32 cellular contexts compared by ENCODE assay signal in genomic region chr3:28646435-28646834, GRCh38.
"Had no signal": no experiment of that assay in that cellular context is flagged by ENCODE, and none has a peak within 500 bp of the region (broad histone marks: within the 10 kb centered on the region; RNA-seq: fewer than 3 reads in every experiment).

No MANE protein-coding gene starts in this region.

- H3K4me2 ChIP-seq: neural progenitor cell had no signal

- H3K9me3 ChIP-seq: ascending aorta, right atrium auricular region, testis, transverse colon had no signal

- H3K9me3 Mint-ChIP-seq: activated CD4-positive, alpha-beta memory T cell treated with anti-CD3 and anti-CD28 coated beads, Interleukin-2, amount 10 ng/mL, durations not matched to agents 7 days and 5 days; activated CD4-positive, alpha-beta T cell treated with anti-CD3 and anti-CD28 coated beads, Interleukin-2, amount 10 ng/mL, durations not matched to agents 7 days and 5 days; activated naive CD4-positive, alpha-beta T cell treated with anti-CD3 and anti-CD28 coated beads, Interleukin-2, amount 10 ng/mL, durations not matched to agents 7 days and 5 days; activated naive CD8-positive, alpha-beta T cell treated with anti-CD3 and anti-CD28 coated beads, Interleukin-2, amount 10 ng/mL, durations not matched to agents 7 days and 5 days; activated T-cell treated with anti-CD3 and anti-CD28 coated beads, Interleukin-2, amount 50 U/mL, for 24 hours; brain; effector memory CD8-positive, alpha-beta T cell; memory B cell; neural progenitor cell had no signal

- H3K4me3 ChIP-seq: ascending aorta, cardiac muscle cell, coronary artery, neural progenitor cell, right atrium auricular region, testis, transverse colon had no signal

- H3K9ac ChIP-seq: neural progenitor cell had no signal

- H3K4me1 Mint-ChIP-seq: activated CD4-positive, alpha-beta memory T cell treated with anti-CD3 and anti-CD28 coated beads, Interleukin-2, amount 10 ng/mL, durations not matched to agents 7 days and 5 days; activated CD4-positive, alpha-beta T cell treated with anti-CD3 and anti-CD28 coated beads, Interleukin-2, amount 10 ng/mL, durations not matched to agents 7 days and 5 days; activated naive CD4-positive, alpha-beta T cell treated with anti-CD3 and anti-CD28 coated beads, Interleukin-2, amount 10 ng/mL, durations not matched to agents 7 days and 5 days; activated naive CD8-positive, alpha-beta T cell treated with anti-CD3 and anti-CD28 coated beads, Interleukin-2, amount 10 ng/mL, durations not matched to agents 7 days and 5 days; immature natural killer cell; memory B cell; natural killer cell; neural progenitor cell had no signal

- H3K27ac ChIP-seq: ascending aorta, cardiac muscle cell, coronary artery, neural progenitor cell, right atrium auricular region, testis, transverse colon, WERI-Rb-1 had no signal

- H3K27ac Mint-ChIP-seq: activated CD4-positive, alpha-beta memory T cell treated with anti-CD3 and anti-CD28 coated beads, Interleukin-2, amount 10 ng/mL, durations not matched to agents 7 days and 5 days; activated CD4-positive, alpha-beta T cell treated with anti-CD3 and anti-CD28 coated beads, Interleukin-2, amount 10 ng/mL, durations not matched to agents 7 days and 5 days; activated naive CD4-positive, alpha-beta T cell treated with anti-CD3 and anti-CD28 coated beads, Interleukin-2, amount 10 ng/mL, durations not matched to agents 7 days and 5 days; activated naive CD8-positive, alpha-beta T cell treated with anti-CD3 and anti-CD28 coated beads, Interleukin-2, amount 10 ng/mL, durations not matched to agents 7 days and 5 days; activated T-cell treated with anti-CD3 and anti-CD28 coated beads, Interleukin-2, amount 50 U/mL, for 24 hours; brain; effector memory CD8-positive, alpha-beta T cell; immature natural killer cell; memory B cell; natural killer cell; neural progenitor cell had no signal

- DNase-seq: activated CD4-positive, alpha-beta memory T cell treated with anti-CD3 and anti-CD28 coated beads, Interleukin-2, amount 10 ng/mL, durations not matched to agents 7 days and 5 days; activated CD4-positive, alpha-beta T cell treated with anti-CD3 and anti-CD28 coated beads, Interleukin-2, amount 10 ng/mL, durations not matched to agents 7 days and 5 days; activated CD4-positive, CD25-positive, alpha-beta regulatory T cell treated with anti-CD3 and anti-CD28 coated beads, Interleukin-2, amount 50 U/mL, for 72 hours; activated CD8-positive, alpha-beta memory T cell treated with anti-CD3 and anti-CD28 coated beads, Interleukin-2, amount 50 U/mL, for 48 hours; activated gamma-delta T cell; activated naive CD4-positive, alpha-beta T cell treated with anti-CD3 and anti-CD28 coated beads, Interleukin-2, amount 10 ng/mL, durations not matched to agents 7 days and 5 days; activated naive CD8-positive, alpha-beta T cell treated with anti-CD3 and anti-CD28 coated beads, Interleukin-2, amount 10 ng/mL, durations not matched to agents 7 days and 5 days; activated T-cell treated with anti-CD3 and anti-CD28 coated beads, Interleukin-2, amount 50 U/mL, for 24 hours; cerebellar nuclear complex; effector memory CD8-positive, alpha-beta T cell; foreskin fibroblast; head of caudate nucleus; hypothalamus; immature natural killer cell; kidney; natural killer cell; occipital lobe; stimulated activated CD4-positive, alpha-beta T cell treated with anti-CD3 and anti-CD28 coated beads, Interleukin-12 subunit alpha, Interleukin-12 subunit beta, amount 100 ng/mL, for 4 hours; stimulated activated CD4-positive, alpha-beta T cell treated with anti-CD3 and anti-CD28 coated beads, Interleukin-4, amount 100 ng/mL, for 1 hour; stimulated activated naive CD8-positive, alpha-beta T cell treated with anti-CD3 and anti-CD28 coated beads, Interleukin-15, Interleukin-2, amounts not matched to agents 100 U/mL and 50 U/mL, for 24 hours; T-helper 2 cell; testis; transverse colon; WERI-Rb-1 had no signal

- H3K4me3 Mint-ChIP-seq: activated CD4-positive, alpha-beta memory T cell treated with anti-CD3 and anti-CD28 coated beads, Interleukin-2, amount 10 ng/mL, durations not matched to agents 7 days and 5 days; activated CD4-positive, alpha-beta T cell treated with anti-CD3 and anti-CD28 coated beads, Interleukin-2, amount 10 ng/mL, durations not matched to agents 7 days and 5 days; activated naive CD4-positive, alpha-beta T cell treated with anti-CD3 and anti-CD28 coated beads, Interleukin-2, amount 10 ng/mL, durations not matched to agents 7 days and 5 days; activated naive CD8-positive, alpha-beta T cell treated with anti-CD3 and anti-CD28 coated beads, Interleukin-2, amount 10 ng/mL, durations not matched to agents 7 days and 5 days; activated T-cell treated with anti-CD3 and anti-CD28 coated beads, Interleukin-2, amount 50 U/mL, for 24 hours; brain; effector memory CD8-positive, alpha-beta T cell; immature natural killer cell; memory B cell; natural killer cell; neural progenitor cell had no signal

- FAIRE-seq: kidney had no signal

- H3K36me3 ChIP-seq: ascending aorta, cardiac muscle cell, neural progenitor cell, right atrium auricular region, transverse colon, WERI-Rb-1 had no signal

- H3K27me3 Mint-ChIP-seq: activated CD4-positive, alpha-beta memory T cell treated with anti-CD3 and anti-CD28 coated beads, Interleukin-2, amount 10 ng/mL, durations not matched to agents 7 days and 5 days; activated naive CD4-positive, alpha-beta T cell treated with anti-CD3 and anti-CD28 coated beads, Interleukin-2, amount 10 ng/mL, durations not matched to agents 7 days and 5 days; activated naive CD8-positive, alpha-beta T cell treated with anti-CD3 and anti-CD28 coated beads, Interleukin-2, amount 10 ng/mL, durations not matched to agents 7 days and 5 days; activated T-cell treated with anti-CD3 and anti-CD28 coated beads, Interleukin-2, amount 50 U/mL, for 24 hours; brain; memory B cell had no signal

- H2AFZ ChIP-seq: neural progenitor cell had no signal

- ATAC-seq: effector memory CD8-positive, alpha-beta T cell; esophagus mucosa; natural killer cell; stimulated activated naive CD8-positive, alpha-beta T cell treated with anti-CD3 and anti-CD28 coated beads, Interleukin-15, Interleukin-2, amounts not matched to agents 100 U/mL and 50 U/mL, for 24 hours had no signal

- H3K27me3 ChIP-seq: ascending aorta, cardiac muscle cell, neural progenitor cell, right atrium auricular region, testis, transverse colon had no signal

- H3K4me1 ChIP-seq: ascending aorta, right atrium auricular region, testis, transverse colon had no signal

- H3K36me3 Mint-ChIP-seq: activated naive CD4-positive, alpha-beta T cell treated with anti-CD3 and anti-CD28 coated beads, Interleukin-2, amount 10 ng/mL, durations not matched to agents 7 days and 5 days; activated naive CD8-positive, alpha-beta T cell treated with anti-CD3 and anti-CD28 coated beads, Interleukin-2, amount 10 ng/mL, durations not matched to agents 7 days and 5 days; brain; immature natural killer cell; memory B cell; natural killer cell; neural progenitor cell had no signal
